ENCODE assay signal across 37 cellular contexts in the genomic region with DNA sequence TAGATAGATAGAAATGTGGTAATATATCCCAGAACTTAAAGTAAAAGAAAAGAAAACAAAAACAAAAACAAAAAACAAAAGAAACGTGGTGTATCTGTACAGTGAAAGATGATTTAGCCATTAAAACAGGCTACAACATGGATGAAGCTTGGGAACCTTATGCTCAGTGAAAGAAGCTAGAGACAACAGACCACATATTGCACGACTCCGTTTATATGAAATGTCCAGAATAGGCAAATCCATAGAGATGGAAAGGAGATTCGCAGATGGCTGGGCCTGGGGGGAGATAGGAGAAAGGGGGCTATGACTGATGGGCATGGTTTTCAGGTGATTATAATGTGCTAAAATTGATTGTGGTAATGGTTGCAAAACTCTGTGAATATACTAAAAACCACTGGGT.
"Had no signal": no experiment of that assay in that cellular context is flagged by ENCODE, and none has a peak within 500 bp of the region (broad histone marks: within the 10 kb centered on the region; RNA-seq: fewer than 3 reads in every experiment).

No MANE protein-coding gene starts in this region.

- H3K27ac ChIP-seq: body of pancreas, brain microvascular endothelial cell, breast epithelium, VCaP had no signal

- FAIRE-seq: astrocyte, TTC549 had no signal

- H3K36me3 Mint-ChIP-seq: activated CD8-positive, alpha-beta memory T cell treated with anti-CD3 and anti-CD28 coated beads, Interleukin-2, amount 10 ng/mL, durations not matched to agents 7 days and 5 days; activated naive CD4-positive, alpha-beta T cell treated with anti-CD3 and anti-CD28 coated beads, Interleukin-2, amount 10 ng/mL, durations not matched to agents 7 days and 5 days; activated naive CD4-positive, alpha-beta T cell treated with anti-CD3 and anti-CD28 coated beads, Interleukin-2, amount 50 U/mL, for 24 hours; activated naive CD8-positive, alpha-beta T cell; activated naive CD8-positive, alpha-beta T cell treated with anti-CD3 and anti-CD28 coated beads, Interleukin-2, amount 10 ng/mL, durations not matched to agents 7 days and 5 days had no signal

- H3K4me3 ChIP-seq: body of pancreas, breast epithelium had no signal

- H3K9me3 Mint-ChIP-seq: activated B cell treated with CpG ODN at 0.5 μM for 24 hours; activated CD4-positive, alpha-beta memory T cell treated with anti-CD3 and anti-CD28 coated beads, Interleukin-2, amount 10 ng/mL, durations not matched to agents 7 days and 5 days; activated CD4-positive, alpha-beta T cell treated with anti-CD3 and anti-CD28 coated beads, Interleukin-2, amount 10 ng/mL, durations not matched to agents 7 days and 5 days; activated naive CD4-positive, alpha-beta T cell treated with anti-CD3 and anti-CD28 coated beads, Interleukin-2, amount 10 ng/mL, durations not matched to agents 7 days and 5 days; activated naive CD4-positive, alpha-beta T cell treated with anti-CD3 and anti-CD28 coated beads, Interleukin-2, amount 50 U/mL, for 24 hours; activated naive CD8-positive, alpha-beta T cell treated with anti-CD3 and anti-CD28 coated beads, Interleukin-2, amount 10 ng/mL, durations not matched to agents 7 days and 5 days; activated naive CD8-positive, alpha-beta T cell treated with anti-CD3 and anti-CD28 coated beads, Interleukin-2, amount 50 U/mL, for 24 hours; activated T-cell treated with anti-CD3 and anti-CD28 coated beads, Interleukin-2, amount 50 U/mL, for 24 hours; activated T-helper 2 cell treated with anti-CD3 and anti-CD28 coated beads, Interferon-gamma antibody, Interleukin-2, Interleukin-4, amounts not matched to agents 10 μg/mL and 5 μg/mL and 100 μg/mL, durations not matched to agents 14 hours and 24 hours and 36 hours; T-helper 1 cell treated with Interleukin-12 subunit alpha and Interleukin-12 subunit beta and Interleukin-4 antibody, amounts not matched to agents 30 μg/mL and 1 μg/mL, for 36 hours; T-helper 2 cell treated with Interferon-gamma antibody and Interleukin-4, amounts not matched to agents 5 μg/mL and 100 μg/mL, for 36 hours had no signal

- DNase-seq: activated B cell treated with CpG ODN at 0.5 μM for 24 hours; activated CD4-positive, alpha-beta memory T cell treated with anti-CD3 and anti-CD28 coated beads, Interleukin-2, amount 10 ng/mL, durations not matched to agents 7 days and 5 days; activated CD4-positive, alpha-beta T cell treated with anti-CD3 and anti-CD28 coated beads for 48 hours; activated CD4-positive, alpha-beta T cell treated with anti-CD3 and anti-CD28 coated beads, Interleukin-2, amount 10 ng/mL, durations not matched to agents 7 days and 5 days; activated CD4-positive, alpha-beta T cell treated with anti-CD3 and anti-CD28 coated beads, Interleukin-2, amount 50 U/mL, for 48 hours; activated CD4-positive, CD25-positive, alpha-beta regulatory T cell treated with anti-CD3 and anti-CD28 coated beads, Interleukin-2, amount 50 U/mL, for 72 hours; activated CD8-positive, alpha-beta memory T cell treated with anti-CD3 and anti-CD28 coated beads for 24 hours; activated CD8-positive, alpha-beta memory T cell treated with anti-CD3 and anti-CD28 coated beads, Interleukin-2, amount 10 ng/mL, durations not matched to agents 7 days and 5 days; activated CD8-positive, alpha-beta memory T cell treated with anti-CD3 and anti-CD28 coated beads, Interleukin-2, amount 50 U/mL, for 48 hours; activated CD8-positive, alpha-beta T cell treated with anti-CD3 and anti-CD28 coated beads, Interleukin-2, amount 10 ng/mL, durations not matched to agents 7 days and 5 days; activated effector memory CD4-positive, alpha-beta T cell treated with Interleukin-2 at 50 U/mL for 16 hours; activated gamma-delta T cell; activated naive CD4-positive, alpha-beta T cell treated with anti-CD3 and anti-CD28 coated beads, Interleukin-2, amount 10 ng/mL, durations not matched to agents 7 days and 5 days; activated naive CD4-positive, alpha-beta T cell treated with Interleukin-2 at 50 U/mL for 16 hours; activated naive CD8-positive, alpha-beta T cell treated with anti-CD3 and anti-CD28 coated beads, Interleukin-2, amount 10 ng/mL, durations not matched to agents 7 days and 5 days; activated naive CD8-positive, alpha-beta T cell treated with anti-CD3 and anti-CD28 coated beads, Interleukin-2, amount 50 U/mL, for 24 hours; activated T-cell treated with anti-CD3 and anti-CD28 coated beads, Interleukin-2, amount 50 U/mL, for 24 hours; activated T-cell treated with anti-CD3 and anti-CD28 coated beads, Interleukin-2, amount 50 U/mL, for 48 hours; amniotic stem cell; aorta; body of pancreas; brain microvascular endothelial cell; caudate nucleus; SW 1271; T-helper 1 cell; T-helper 2 cell; T-helper 9 cell had no signal

- H3K27ac Mint-ChIP-seq: activated B cell treated with CpG ODN at 0.5 μM for 24 hours; activated CD4-positive, alpha-beta memory T cell treated with anti-CD3 and anti-CD28 coated beads, Interleukin-2, amount 10 ng/mL, durations not matched to agents 7 days and 5 days; activated CD4-positive, alpha-beta T cell treated with anti-CD3 and anti-CD28 coated beads, Interleukin-2, amount 10 ng/mL, durations not matched to agents 7 days and 5 days; activated CD8-positive, alpha-beta memory T cell treated with anti-CD3 and anti-CD28 coated beads, Interleukin-2, amount 10 ng/mL, durations not matched to agents 7 days and 5 days; activated CD8-positive, alpha-beta T cell treated with anti-CD3 and anti-CD28 coated beads, Interleukin-2, amount 10 ng/mL, durations not matched to agents 7 days and 5 days; activated naive CD4-positive, alpha-beta T cell treated with anti-CD3 and anti-CD28 coated beads, Interleukin-2, amount 10 ng/mL, durations not matched to agents 7 days and 5 days; activated naive CD4-positive, alpha-beta T cell treated with anti-CD3 and anti-CD28 coated beads, Interleukin-2, amount 50 U/mL, for 24 hours; activated naive CD8-positive, alpha-beta T cell; activated naive CD8-positive, alpha-beta T cell treated with anti-CD3 and anti-CD28 coated beads, Interleukin-2, amount 10 ng/mL, durations not matched to agents 7 days and 5 days; activated naive CD8-positive, alpha-beta T cell treated with anti-CD3 and anti-CD28 coated beads, Interleukin-2, amount 50 U/mL, for 24 hours; activated T-cell treated with anti-CD3 and anti-CD28 coated beads, Interleukin-2, amount 50 U/mL, for 24 hours; activated T-helper 2 cell treated with anti-CD3 and anti-CD28 coated beads, Interferon-gamma antibody, Interleukin-2, Interleukin-4, amounts not matched to agents 10 μg/mL and 5 μg/mL and 100 μg/mL, durations not matched to agents 14 hours and 24 hours and 36 hours; T-helper 1 cell treated with Interleukin-12 subunit alpha and Interleukin-12 subunit beta and Interleukin-4 antibody, amounts not matched to agents 30 μg/mL and 1 μg/mL, for 36 hours; T-helper 2 cell treated with Interferon-gamma antibody and Interleukin-4, amounts not matched to agents 5 μg/mL and 100 μg/mL, for 36 hours had no signal

- H3K4me3 Mint-ChIP-seq: activated B cell treated with CpG ODN at 0.5 μM for 24 hours; activated CD4-positive, alpha-beta memory T cell treated with anti-CD3 and anti-CD28 coated beads, Interleukin-2, amount 10 ng/mL, durations not matched to agents 7 days and 5 days; activated CD4-positive, alpha-beta T cell treated with anti-CD3 and anti-CD28 coated beads, Interleukin-2, amount 10 ng/mL, durations not matched to agents 7 days and 5 days; activated CD8-positive, alpha-beta memory T cell treated with anti-CD3 and anti-CD28 coated beads, Interleukin-2, amount 10 ng/mL, durations not matched to agents 7 days and 5 days; activated CD8-positive, alpha-beta T cell treated with anti-CD3 and anti-CD28 coated beads, Interleukin-2, amount 10 ng/mL, durations not matched to agents 7 days and 5 days; activated naive CD4-positive, alpha-beta T cell treated with anti-CD3 and anti-CD28 coated beads, Interleukin-2, amount 10 ng/mL, durations not matched to agents 7 days and 5 days; activated naive CD4-positive, alpha-beta T cell treated with anti-CD3 and anti-CD28 coated beads, Interleukin-2, amount 50 U/mL, for 24 hours; activated naive CD8-positive, alpha-beta T cell; activated naive CD8-positive, alpha-beta T cell treated with anti-CD3 and anti-CD28 coated beads, Interleukin-2, amount 10 ng/mL, durations not matched to agents 7 days and 5 days; activated naive CD8-positive, alpha-beta T cell treated with anti-CD3 and anti-CD28 coated beads, Interleukin-2, amount 50 U/mL, for 24 hours; activated T-cell treated with anti-CD3 and anti-CD28 coated beads, Interleukin-2, amount 50 U/mL, for 24 hours; central memory CD8-positive, alpha-beta T cell; T-helper 1 cell treated with Interleukin-12 subunit alpha and Interleukin-12 subunit beta and Interleukin-4 antibody, amounts not matched to agents 30 μg/mL and 1 μg/mL, for 36 hours; T-helper 2 cell treated with Interferon-gamma antibody and Interleukin-4, amounts not matched to agents 5 μg/mL and 100 μg/mL, for 36 hours had no signal

- H3K4me1 ChIP-seq: body of pancreas, breast epithelium had no signal

- H3K9me3 ChIP-seq: body of pancreas, breast epithelium had no signal

- H3K4me1 Mint-ChIP-seq: activated B cell treated with CpG ODN at 0.5 μM for 24 hours; activated CD4-positive, alpha-beta memory T cell treated with anti-CD3 and anti-CD28 coated beads, Interleukin-2, amount 10 ng/mL, durations not matched to agents 7 days and 5 days; activated CD4-positive, alpha-beta T cell treated with anti-CD3 and anti-CD28 coated beads, Interleukin-2, amount 10 ng/mL, durations not matched to agents 7 days and 5 days; activated CD8-positive, alpha-beta memory T cell treated with anti-CD3 and anti-CD28 coated beads, Interleukin-2, amount 10 ng/mL, durations not matched to agents 7 days and 5 days; activated naive CD4-positive, alpha-beta T cell treated with anti-CD3 and anti-CD28 coated beads, Interleukin-2, amount 10 ng/mL, durations not matched to agents 7 days and 5 days; activated naive CD4-positive, alpha-beta T cell treated with anti-CD3 and anti-CD28 coated beads, Interleukin-2, amount 50 U/mL, for 24 hours; activated naive CD8-positive, alpha-beta T cell treated with anti-CD3 and anti-CD28 coated beads, Interleukin-2, amount 10 ng/mL, durations not matched to agents 7 days and 5 days; activated naive CD8-positive, alpha-beta T cell treated with anti-CD3 and anti-CD28 coated beads, Interleukin-2, amount 50 U/mL, for 24 hours; central memory CD8-positive, alpha-beta T cell had no signal

- ATAC-seq: activated CD8-positive, alpha-beta memory T cell treated with anti-CD3 and anti-CD28 coated beads, Interleukin-2, amount 10 ng/mL, durations not matched to agents 7 days and 5 days; activated CD8-positive, alpha-beta T cell treated with anti-CD3 and anti-CD28 coated beads, Interleukin-2, amount 10 ng/mL, durations not matched to agents 7 days and 5 days; activated naive CD8-positive, alpha-beta T cell treated with anti-CD3 and anti-CD28 coated beads, Interleukin-2, amount 50 U/mL, for 24 hours; body of pancreas had no signal

- H3K36me3 ChIP-seq: brain microvascular endothelial cell, breast epithelium had no signal

- H3K27me3 ChIP-seq: body of pancreas, brain microvascular endothelial cell, breast epithelium had no signal
